Comparison of ENCODE assay signal across 15 cellular contexts in genomic region chr20:50521221-50521642, GRCh38. TPM values are rescaled to one million over a fixed set of nuclear protein-coding genes. Genes with fewer than 3 reads are reported as not detected.
DNase-seq lines count a peak whose midpoint lies in the region; ATAC-seq and TF ChIP-seq lines count a peak whose summit lies in the region.
"Had no signal": no experiment of that assay in that cellular context is flagged by ENCODE, and none has a peak within 500 bp of the region (broad histone marks: within the 10 kb centered on the region; RNA-seq: fewer than 3 reads in every experiment).

No MANE protein-coding gene starts in this region.

- H3K4me1 Mint-ChIP-seq in activated CD8-positive, alpha-beta T cell treated with anti-CD3 and anti-CD28 coated beads for 36 hours (ENCODE audit: low read depth): peaks cover 72% of the 10 kb centered on the region
- peaks cover 73% of the 10 kb centered on the region for H3K4me1 Mint-ChIP-seq in activated CD8-positive, alpha-beta T cell treated with anti-CD3 and anti-CD28 coated beads, Interleukin-2, amount 10 ng/mL, durations not matched to agents 7 days and 5 days (ENCODE audit: low read depth)
- H3K4me1 Mint-ChIP-seq in T-cell: peaks cover 76 to 79% (median 77%) of the 10 kb centered on the region in 3 donors

- peaks cover 86% of the 10 kb centered on the region for H3K79me2 ChIP-seq in smooth muscle cell (ENCODE audit: low read depth)

- no peaks in the 10 kb centered on the region for H3K36me3 ChIP-seq in smooth muscle cell (ENCODE audit: low read depth)

- in situ Hi-C loops in G401 (cut with HindIII; ENCODE audit: low sequenced_read_pairs): no loop called here

- peaks cover 100% of the 10 kb centered on the region for H4K20me1 ChIP-seq in smooth muscle cell (ENCODE audit: low read depth)

- H3K9me3 ChIP-seq in smooth muscle cell (replicated peaks; ENCODE audit: low read depth): no peaks in the 10 kb centered on the region
- H3K9me3 ChIP-seq: upper lobe of left lung had no signal

- H3K4me3 ChIP-seq in smooth muscle cell: no peak overlapping the region
- H3K4me3 ChIP-seq: upper lobe of left lung had no signal

- intact Hi-C loops in activated CD8-positive, alpha-beta T cell treated with anti-CD3 and anti-CD28 coated beads for 36 hours (cut with micrococcal nuclease): no loop called here

- no peaks in the 10 kb centered on the region for H3K27me3 ChIP-seq in smooth muscle cell (ENCODE audit: low read depth)
- H3K27me3 ChIP-seq: upper lobe of left lung had no signal

- H3K4me1 ChIP-seq in smooth muscle cell (ENCODE audit: low read depth): peaks cover 25% of the 10 kb centered on the region

- H3K4me3 Mint-ChIP-seq in activated CD8-positive, alpha-beta T cell treated with anti-CD3 and anti-CD28 coated beads for 36 hours: no peak overlapping the region
- no peak overlapping the region for H3K4me3 Mint-ChIP-seq in activated CD8-positive, alpha-beta T cell treated with anti-CD3 and anti-CD28 coated beads, Interleukin-2, amount 10 ng/mL, durations not matched to agents 7 days and 5 days
- peak overlapping the region in 1 of 3 donors; percentile 100 for H3K4me3 Mint-ChIP-seq in T-cell

- H3K4me2 ChIP-seq in smooth muscle cell: no peak overlapping the region

- no peaks in the 10 kb centered on the region for H3K27me3 Mint-ChIP-seq in activated CD8-positive, alpha-beta T cell treated with anti-CD3 and anti-CD28 coated beads for 36 hours
- H3K27me3 Mint-ChIP-seq in activated CD8-positive, alpha-beta T cell treated with anti-CD3 and anti-CD28 coated beads, Interleukin-2, amount 10 ng/mL, durations not matched to agents 7 days and 5 days (ENCODE audit: low read depth): no peaks in the 10 kb centered on the region
- no peaks in the 10 kb centered on the region for H3K27me3 Mint-ChIP-seq in T-cell

- no peak overlapping the region for H3K27ac ChIP-seq in smooth muscle cell (ENCODE audit: low read depth)
- H3K27ac ChIP-seq: parathyroid adenoma had no signal

- ATAC-seq in activated CD8-positive, alpha-beta T cell treated with anti-CD3 and anti-CD28 coated beads for 36 hours: no peak
- ATAC-seq in activated CD8-positive, alpha-beta T cell treated with anti-CD3 and anti-CD28 coated beads, Interleukin-2, amount 10 ng/mL, durations not matched to agents 7 days and 5 days: no peak
- ATAC-seq in T-cell (replicated peaks in 1 of 4): no peak
- no peak for ATAC-seq in GM18517 (IDR thresholded peaks at IDR 0.05; ENCODE audit: unreplicated experiment)
- ATAC-seq: Panc1 had no signal

- H3K9me3 Mint-ChIP-seq in activated CD8-positive, alpha-beta T cell treated with anti-CD3 and anti-CD28 coated beads for 36 hours: no peaks in the 10 kb centered on the region
- no peaks in the 10 kb centered on the region for H3K9me3 Mint-ChIP-seq in activated CD8-positive, alpha-beta T cell treated with anti-CD3 and anti-CD28 coated beads, Interleukin-2, amount 10 ng/mL, durations not matched to agents 7 days and 5 days (ENCODE audit: insufficient read depth)
- no peaks in the 10 kb centered on the region for H3K9me3 Mint-ChIP-seq in T-cell

- peak overlapping the region; percentile 5 for H3K9ac ChIP-seq in smooth muscle cell (ENCODE audit: low read depth)
- H3K9ac ChIP-seq: parathyroid adenoma had no signal

- POLR2A ChIA-PET in activated CD8-positive, alpha-beta T cell treated with anti-CD3 and anti-CD28 coated beads for 36 hours (lab: Charles Lee): interaction anchor here (0.8 to 3.6 kb wide), 6 partner anchors 11 to 45 kb away, joined by 3 to 25 read pairs (median 5); partner anchors contain the start of gene PTPN1
- POLR2A ChIA-PET in activated CD8-positive, alpha-beta T cell treated with anti-CD3 and anti-CD28 coated beads, Interleukin-2, amount 10 ng/mL, durations not matched to agents 7 days and 5 days (lab: Charles Lee): interaction anchor here (3.5 kb wide), 1 partner anchor 10 kb away, joined by 33 read pairs; the partner anchor contains the start of gene PTPN1
- POLR2A ChIA-PET in T-cell (lab: Charles Lee): interaction anchor here in 1 of 2 donors (0.8 to 1.1 kb wide), 2 partner anchors 9 to 11 kb away, joined by 3 to 4 read pairs; partner anchors contain the start of gene PTPN1

- 83% methylated on average over 1 of the region's 1 CpG for WGBS in smooth muscle cell (ENCODE audit: low lambda C conversion rate)

- DNase-seq in activated CD8-positive, alpha-beta T cell treated with anti-CD3 and anti-CD28 coated beads for 36 hours: no peak
- DNase-seq in activated CD8-positive, alpha-beta T cell treated with anti-CD3 and anti-CD28 coated beads, Interleukin-2, amount 10 ng/mL, durations not matched to agents 7 days and 5 days: no peak
- DNase-seq in T-cell (no peak), foreskin melanocyte (peak; percentile 80), smooth muscle cell (lab: John Stamatoyannopoulos, UW; ENCODE audit: unreplicated experiment) (no peak), NCI-H82 treated with DMSO at 0.1 percent for 48 hours (lab: John Stamatoyannopoulos, UW; ENCODE audit: unreplicated experiment) (no peak), G401 (ENCODE audit: low spot score) (no peak)
- DNase-seq: DMS 273 treated with DMSO at 0.1 percent for 48 hours, mammary epithelial cell, NCI-H1436, NCI-H510A treated with DMSO at 0.1 percent for 48 hours, upper lobe of left lung had no signal

- H3F3A ChIP-seq in smooth muscle cell (ENCODE audit: low read depth): peaks cover 26% of the 10 kb centered on the region

- H3K36me3 Mint-ChIP-seq in activated CD8-positive, alpha-beta T cell treated with anti-CD3 and anti-CD28 coated beads for 36 hours (ENCODE audit: low read depth): peaks cover 44% of the 10 kb centered on the region
- peaks cover 51% of the 10 kb centered on the region for H3K36me3 Mint-ChIP-seq in activated CD8-positive, alpha-beta T cell treated with anti-CD3 and anti-CD28 coated beads, Interleukin-2, amount 10 ng/mL, durations not matched to agents 7 days and 5 days (ENCODE audit: low read depth)
- peaks cover 14% of the 10 kb centered on the region for H3K36me3 Mint-ChIP-seq in T-cell

- TF ChIP-seq CTCF in activated CD8-positive, alpha-beta T cell treated with anti-CD3 and anti-CD28 coated beads for 36 hours (IDR thresholded peaks at IDR 0.05): no peak
- TF ChIP-seq CTCF in smooth muscle cell (IDR thresholded peaks at IDR 0.05; ENCODE audit: borderline replicate concordance, insufficient read depth, poor library complexity, severe bottlenecking): no peak

- CTCF ChIA-PET in activated CD8-positive, alpha-beta T cell treated with anti-CD3 and anti-CD28 coated beads for 36 hours (lab: Charles Lee): interaction anchor here (1.1 to 1.3 kb wide), 2 partner anchors 67 to 270 kb away, joined by 3 read pairs; no protein-coding TSS in a partner anchor
- CTCF ChIA-PET in activated CD8-positive, alpha-beta T cell treated with anti-CD3 and anti-CD28 coated beads, Interleukin-2, amount 10 ng/mL, durations not matched to agents 7 days and 5 days (lab: Charles Lee): interaction anchor here (0.8 to 6.7 kb wide), 5 partner anchors 9 to 335 kb away, joined by 3 to 30 read pairs (median 4); partner anchors contain the start of gene PTPN1
- CTCF ChIA-PET in T-cell (lab: Charles Lee): interaction anchor here (0.6 to 1.1 kb wide), 3 partner anchors 9 to 118 kb away, joined by 3 to 5 read pairs (median 3); no protein-coding TSS in a partner anchor

- H2AFZ ChIP-seq in smooth muscle cell (ENCODE audit: low read depth): no peak overlapping the region
- H2AFZ ChIP-seq: parathyroid adenoma had no signal

- peak overlapping the region; percentile 80 for H3K27ac Mint-ChIP-seq in activated CD8-positive, alpha-beta T cell treated with anti-CD3 and anti-CD28 coated beads for 36 hours
- no peak overlapping the region for H3K27ac Mint-ChIP-seq in activated CD8-positive, alpha-beta T cell treated with anti-CD3 and anti-CD28 coated beads, Interleukin-2, amount 10 ng/mL, durations not matched to agents 7 days and 5 days
- H3K27ac Mint-ChIP-seq in T-cell: peak overlapping the region; percentile 93 to 96

RNA-seq across cellular contexts. Expression of gene PTPN1, which starts 11.0 kb away (rescaled TPM):
- 10 to 100 TPM; 65.1 to 66.6 TPM for total RNA-seq in activated CD8-positive, alpha-beta T cell treated with anti-CD3 and anti-CD28 coated beads for 36 hours
- total RNA-seq in activated CD8-positive, alpha-beta T cell treated with anti-CD3 and anti-CD28 coated beads, Interleukin-2, amount 10 ng/mL, durations not matched to agents 7 days and 5 days: 10 to 100 TPM; 59.7 to 62.5 TPM
- total RNA-seq in T-cell (10 to 100 TPM; 50.7 to 67.9 (median 55.3) TPM), smooth muscle cell (28.9 and 35.6 TPM in 2 replicates)
- polyA plus RNA-seq in smooth muscle cell: 16.1 and 19.4 TPM in 2 replicates
- total RNA-seq in G401 (2014; rRNA removed; shearing (Covaris generic)): 41.1 and 46.5 TPM in 2 replicates
